1 cellular context compared by ENCODE assay signal in the genomic region with DNA sequence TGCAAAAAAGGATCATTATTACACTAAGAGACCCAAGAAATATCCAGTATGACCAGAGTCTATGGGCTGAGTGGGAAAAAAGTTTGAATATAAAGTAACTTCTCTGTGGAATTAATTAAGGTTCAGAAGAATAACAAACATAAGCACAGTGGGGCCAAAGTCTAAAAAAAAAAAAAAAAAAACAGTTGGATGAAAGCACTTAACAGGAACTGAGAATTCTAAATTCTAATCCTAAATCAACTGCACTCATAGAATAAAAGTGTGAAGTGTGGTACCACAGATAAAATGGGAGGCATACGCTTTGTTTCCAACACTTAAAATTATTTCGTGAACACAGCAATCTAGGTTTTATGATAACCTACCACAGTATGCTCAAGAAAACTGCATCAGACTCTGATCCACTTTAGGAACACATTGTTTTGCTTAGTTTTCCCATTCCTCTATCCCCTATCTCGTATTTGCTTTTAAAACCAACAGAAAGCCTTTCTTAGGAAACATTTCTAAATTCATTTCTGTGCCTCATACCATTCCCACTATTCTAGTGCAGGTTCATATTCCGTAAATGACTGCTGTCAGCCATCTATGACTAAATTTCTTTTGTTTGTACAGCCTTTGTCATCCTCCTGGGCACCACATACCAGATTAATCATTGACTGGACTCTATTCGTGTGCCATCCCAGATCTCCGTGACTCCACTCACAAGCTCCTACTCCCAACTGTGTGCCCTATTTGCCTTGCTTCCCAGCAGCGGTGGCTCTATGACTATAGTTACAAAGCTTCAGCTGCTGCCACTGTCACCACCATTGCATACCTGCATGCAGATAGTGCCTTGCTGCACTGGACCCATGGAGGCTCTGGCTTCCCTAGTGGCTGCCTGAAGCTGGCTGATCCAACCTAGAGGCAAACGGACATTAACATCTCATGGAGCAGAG.
TF ChIP-seq lines count a peak whose summit lies in the region.

No MANE protein-coding gene starts in this region.

TF ChIP-seq in HepG2, 621 proteins besides CTCF, POLR2A, EP300 and RAD21 (continued from another document):
- TF ChIP-seq, protein P1, sequence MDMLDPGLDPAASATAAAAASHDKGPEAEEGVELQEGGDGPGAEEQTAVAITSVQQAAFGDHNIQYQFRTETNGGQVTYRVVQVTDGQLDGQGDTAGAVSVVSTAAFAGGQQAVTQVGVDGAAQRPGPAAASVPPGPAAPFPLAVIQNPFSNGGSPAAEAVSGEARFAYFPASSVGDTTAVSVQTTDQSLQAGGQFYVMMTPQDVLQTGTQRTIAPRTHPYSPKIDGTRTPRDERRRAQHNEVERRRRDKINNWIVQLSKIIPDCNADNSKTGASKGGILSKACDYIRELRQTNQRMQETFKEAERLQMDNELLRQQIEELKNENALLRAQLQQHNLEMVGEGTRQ (IDR thresholded peaks at IDR 0.05; ENCODE audit: low read depth, low read length) = no peak
- TF ChIP-seq, protein P1 (CRISPR knock-in tag; IDR thresholded peaks at IDR 0.05; ENCODE audit: borderline replicate concordance) = no peak
- TF ChIP-seq, protein P2, sequence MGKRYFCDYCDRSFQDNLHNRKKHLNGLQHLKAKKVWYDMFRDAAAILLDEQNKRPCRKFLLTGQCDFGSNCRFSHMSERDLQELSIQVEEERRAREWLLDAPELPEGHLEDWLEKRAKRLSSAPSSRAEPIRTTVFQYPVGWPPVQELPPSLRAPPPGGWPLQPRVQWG (CRISPR knock-in tag; IDR thresholded peaks at IDR 0.05; ENCODE audit: borderline replicate concordance, low read depth) = no peak
- TF ChIP-seq SOX13 (IDR thresholded peaks at IDR 0.05) (no peak), SOX13 (CRISPR knock-in tag; conservative IDR thresholded peaks at IDR 0.05 in 1 of 2, IDR thresholded peaks at IDR 0.05 in 1 of 2) (peak in 1 of 2 experiments; percentile 79; a peak in 1 of 4 replicates), AGO1 (IDR thresholded peaks at IDR 0.05; ENCODE audit: low read depth, low read length, poor library complexity, severe bottlenecking) (no peak), ZNF501 (CRISPR knock-in tag; IDR thresholded peaks at IDR 0.05) (peak; percentile 58; the same call in 1 of the 2 replicates), ASH2L (IDR thresholded peaks at IDR 0.05; ENCODE audit: insufficient read length, low read depth, low read length) (peak; percentile 54), ZNF644 (CRISPR knock-in tag; IDR thresholded peaks at IDR 0.05; ENCODE audit: low read depth) (peak; percentile 47; the same call in 1 of the 2 replicates), ZNF589 (CRISPR knock-in tag; conservative IDR thresholded peaks at IDR 0.05) (no peak), ZNF790 (CRISPR knock-in tag; IDR thresholded peaks at IDR 0.05; ENCODE audit: borderline replicate concordance) (no peak), ELF3 (CRISPR knock-in tag; IDR thresholded peaks at IDR 0.05) (peak; percentile 16; the same call in 1 of the 2 replicates), IRF2 (CRISPR knock-in tag; IDR thresholded peaks at IDR 0.05) (no peak), ZNF776 (CRISPR knock-in tag; IDR thresholded peaks at IDR 0.05) (no peak), ZSCAN12 (CRISPR knock-in tag; IDR thresholded peaks at IDR 0.05) (no peak), NR2C2 (CRISPR knock-in tag; IDR thresholded peaks at IDR 0.05; ENCODE audit: borderline replicate concordance) (no peak), ETV5 (CRISPR knock-in tag; IDR thresholded peaks at IDR 0.05; ENCODE audit: borderline replicate concordance) (peak; percentile 29; the same call in 1 of the 2 replicates)
- TF ChIP-seq, protein P3, sequence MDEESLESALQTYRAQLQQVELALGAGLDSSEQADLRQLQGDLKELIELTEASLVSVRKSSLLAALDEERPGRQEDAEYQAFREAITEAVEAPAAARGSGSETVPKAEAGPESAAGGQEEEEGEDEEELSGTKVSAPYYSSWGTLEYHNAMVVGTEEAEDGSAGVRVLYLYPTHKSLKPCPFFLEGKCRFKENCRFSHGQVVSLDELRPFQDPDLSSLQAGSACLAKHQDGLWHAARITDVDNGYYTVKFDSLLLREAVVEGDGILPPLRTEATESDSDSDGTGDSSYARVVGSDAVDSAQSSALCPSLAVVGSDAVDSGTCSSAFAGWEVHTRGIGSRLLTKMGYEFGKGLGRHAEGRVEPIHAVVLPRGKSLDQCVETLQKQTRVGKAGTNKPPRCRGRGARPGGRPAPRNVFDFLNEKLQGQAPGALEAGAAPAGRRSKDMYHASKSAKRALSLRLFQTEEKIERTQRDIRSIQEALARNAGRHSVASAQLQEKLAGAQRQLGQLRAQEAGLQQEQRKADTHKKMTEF (CRISPR knock-in tag; IDR thresholded peaks at IDR 0.05) = 0 out of 2 replicates have a peak, but pooled peaks have one; percentile 44
- TF ChIP-seq, protein P4, sequence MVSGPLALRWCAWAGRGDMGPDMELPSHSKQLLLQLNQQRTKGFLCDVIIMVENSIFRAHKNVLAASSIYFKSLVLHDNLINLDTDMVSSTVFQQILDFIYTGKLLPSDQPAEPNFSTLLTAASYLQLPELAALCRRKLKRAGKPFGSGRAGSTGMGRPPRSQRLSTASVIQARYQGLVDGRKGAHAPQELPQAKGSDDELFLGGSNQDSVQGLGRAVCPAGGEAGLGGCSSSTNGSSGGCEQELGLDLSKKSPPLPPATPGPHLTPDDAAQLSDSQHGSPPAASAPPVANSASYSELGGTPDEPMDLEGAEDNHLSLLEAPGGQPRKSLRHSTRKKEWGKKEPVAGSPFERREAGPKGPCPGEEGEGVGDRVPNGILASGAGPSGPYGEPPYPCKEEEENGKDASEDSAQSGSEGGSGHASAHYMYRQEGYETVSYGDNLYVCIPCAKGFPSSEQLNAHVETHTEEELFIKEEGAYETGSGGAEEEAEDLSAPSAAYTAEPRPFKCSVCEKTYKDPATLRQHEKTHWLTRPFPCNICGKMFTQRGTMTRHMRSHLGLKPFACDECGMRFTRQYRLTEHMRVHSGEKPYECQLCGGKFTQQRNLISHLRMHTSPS (CRISPR knock-in tag; IDR thresholded peaks at IDR 0.05; ENCODE audit: low read depth) = peak; percentile 80; the same call in 1 of the 2 replicates
- TF ChIP-seq, protein P5, sequence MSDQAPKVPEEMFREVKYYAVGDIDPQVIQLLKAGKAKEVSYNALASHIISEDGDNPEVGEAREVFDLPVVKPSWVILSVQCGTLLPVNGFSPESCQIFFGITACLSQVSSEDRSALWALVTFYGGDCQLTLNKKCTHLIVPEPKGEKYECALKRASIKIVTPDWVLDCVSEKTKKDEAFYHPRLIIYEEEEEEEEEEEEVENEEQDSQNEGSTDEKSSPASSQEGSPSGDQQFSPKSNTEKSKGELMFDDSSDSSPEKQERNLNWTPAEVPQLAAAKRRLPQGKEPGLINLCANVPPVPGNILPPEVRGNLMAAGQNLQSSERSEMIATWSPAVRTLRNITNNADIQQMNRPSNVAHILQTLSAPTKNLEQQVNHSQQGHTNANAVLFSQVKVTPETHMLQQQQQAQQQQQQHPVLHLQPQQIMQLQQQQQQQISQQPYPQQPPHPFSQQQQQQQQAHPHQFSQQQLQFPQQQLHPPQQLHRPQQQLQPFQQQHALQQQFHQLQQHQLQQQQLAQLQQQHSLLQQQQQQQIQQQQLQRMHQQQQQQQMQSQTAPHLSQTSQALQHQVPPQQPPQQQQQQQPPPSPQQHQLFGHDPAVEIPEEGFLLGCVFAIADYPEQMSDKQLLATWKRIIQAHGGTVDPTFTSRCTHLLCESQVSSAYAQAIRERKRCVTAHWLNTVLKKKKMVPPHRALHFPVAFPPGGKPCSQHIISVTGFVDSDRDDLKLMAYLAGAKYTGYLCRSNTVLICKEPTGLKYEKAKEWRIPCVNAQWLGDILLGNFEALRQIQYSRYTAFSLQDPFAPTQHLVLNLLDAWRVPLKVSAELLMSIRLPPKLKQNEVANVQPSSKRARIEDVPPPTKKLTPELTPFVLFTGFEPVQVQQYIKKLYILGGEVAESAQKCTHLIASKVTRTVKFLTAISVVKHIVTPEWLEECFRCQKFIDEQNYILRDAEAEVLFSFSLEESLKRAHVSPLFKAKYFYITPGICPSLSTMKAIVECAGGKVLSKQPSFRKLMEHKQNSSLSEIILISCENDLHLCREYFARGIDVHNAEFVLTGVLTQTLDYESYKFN (CRISPR knock-in tag; conservative IDR thresholded peaks at IDR 0.05) = 0 out of 2 replicates have a peak, but pooled peaks have one; percentile 36
- TF ChIP-seq, protein P6, sequence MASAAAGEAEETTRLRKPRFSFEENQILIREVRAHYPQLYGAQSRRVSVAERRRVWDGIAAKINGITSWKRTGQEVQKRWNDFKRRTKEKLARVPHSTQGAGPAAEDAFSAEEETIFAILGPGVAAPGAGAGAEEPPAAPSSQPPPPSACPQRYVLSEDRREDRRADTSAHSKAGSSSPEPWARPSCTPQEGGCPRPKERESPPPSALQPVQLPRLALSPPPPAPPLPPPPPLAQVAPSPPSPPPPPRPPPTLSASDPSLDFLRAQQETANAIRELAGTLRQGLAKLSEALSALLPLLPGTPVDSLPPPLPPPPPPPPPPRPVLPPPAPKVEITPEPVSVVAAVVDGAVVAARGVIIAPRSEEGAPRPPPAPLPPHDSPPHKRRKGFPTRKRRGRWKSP (CRISPR knock-in tag; IDR thresholded peaks at IDR 0.05) = no peak
- TF ChIP-seq, protein P7, sequence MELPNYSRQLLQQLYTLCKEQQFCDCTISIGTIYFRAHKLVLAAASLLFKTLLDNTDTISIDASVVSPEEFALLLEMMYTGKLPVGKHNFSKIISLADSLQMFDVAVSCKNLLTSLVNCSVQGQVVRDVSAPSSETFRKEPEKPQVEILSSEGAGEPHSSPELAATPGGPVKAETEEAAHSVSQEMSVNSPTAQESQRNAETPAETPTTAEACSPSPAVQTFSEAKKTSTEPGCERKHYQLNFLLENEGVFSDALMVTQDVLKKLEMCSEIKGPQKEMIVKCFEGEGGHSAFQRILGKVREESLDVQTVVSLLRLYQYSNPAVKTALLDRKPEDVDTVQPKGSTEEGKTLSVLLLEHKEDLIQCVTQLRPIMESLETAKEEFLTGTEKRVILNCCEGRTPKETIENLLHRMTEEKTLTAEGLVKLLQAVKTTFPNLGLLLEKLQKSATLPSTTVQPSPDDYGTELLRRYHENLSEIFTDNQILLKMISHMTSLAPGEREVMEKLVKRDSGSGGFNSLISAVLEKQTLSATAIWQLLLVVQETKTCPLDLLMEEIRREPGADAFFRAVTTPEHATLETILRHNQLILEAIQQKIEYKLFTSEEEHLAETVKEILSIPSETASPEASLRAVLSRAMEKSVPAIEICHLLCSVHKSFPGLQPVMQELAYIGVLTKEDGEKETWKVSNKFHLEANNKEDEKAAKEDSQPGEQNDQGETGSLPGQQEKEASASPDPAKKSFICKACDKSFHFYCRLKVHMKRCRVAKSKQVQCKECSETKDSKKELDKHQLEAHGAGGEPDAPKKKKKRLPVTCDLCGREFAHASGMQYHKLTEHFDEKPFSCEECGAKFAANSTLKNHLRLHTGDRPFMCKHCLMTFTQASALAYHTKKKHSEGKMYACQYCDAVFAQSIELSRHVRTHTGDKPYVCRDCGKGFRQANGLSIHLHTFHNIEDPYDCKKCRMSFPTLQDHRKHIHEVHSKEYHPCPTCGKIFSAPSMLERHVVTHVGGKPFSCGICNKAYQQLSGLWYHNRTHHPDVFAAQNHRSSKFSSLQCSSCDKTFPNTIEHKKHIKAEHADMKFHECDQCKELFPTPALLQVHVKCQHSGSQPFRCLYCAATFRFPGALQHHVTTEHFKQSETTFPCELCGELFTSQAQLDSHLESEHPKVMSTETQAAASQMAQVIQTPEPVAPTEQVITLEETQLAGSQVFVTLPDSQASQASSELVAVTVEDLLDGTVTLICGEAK (IDR thresholded peaks at IDR 0.05) = no peak
- TF ChIP-seq, protein P7 (CRISPR knock-in tag; IDR thresholded peaks at IDR 0.05) = no peak
- TF ChIP-seq, protein P8, sequence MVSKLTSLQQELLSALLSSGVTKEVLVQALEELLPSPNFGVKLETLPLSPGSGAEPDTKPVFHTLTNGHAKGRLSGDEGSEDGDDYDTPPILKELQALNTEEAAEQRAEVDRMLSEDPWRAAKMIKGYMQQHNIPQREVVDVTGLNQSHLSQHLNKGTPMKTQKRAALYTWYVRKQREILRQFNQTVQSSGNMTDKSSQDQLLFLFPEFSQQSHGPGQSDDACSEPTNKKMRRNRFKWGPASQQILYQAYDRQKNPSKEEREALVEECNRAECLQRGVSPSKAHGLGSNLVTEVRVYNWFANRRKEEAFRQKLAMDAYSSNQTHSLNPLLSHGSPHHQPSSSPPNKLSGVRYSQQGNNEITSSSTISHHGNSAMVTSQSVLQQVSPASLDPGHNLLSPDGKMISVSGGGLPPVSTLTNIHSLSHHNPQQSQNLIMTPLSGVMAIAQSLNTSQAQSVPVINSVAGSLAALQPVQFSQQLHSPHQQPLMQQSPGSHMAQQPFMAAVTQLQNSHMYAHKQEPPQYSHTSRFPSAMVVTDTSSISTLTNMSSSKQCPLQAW (CRISPR knock-in tag; IDR thresholded peaks at IDR 0.05) = peak; percentile 84
TF ChIP-seq in HepG2: peak in this region for 31.
